ENCODE assay signal across 8 cellular contexts in the genomic region with DNA sequence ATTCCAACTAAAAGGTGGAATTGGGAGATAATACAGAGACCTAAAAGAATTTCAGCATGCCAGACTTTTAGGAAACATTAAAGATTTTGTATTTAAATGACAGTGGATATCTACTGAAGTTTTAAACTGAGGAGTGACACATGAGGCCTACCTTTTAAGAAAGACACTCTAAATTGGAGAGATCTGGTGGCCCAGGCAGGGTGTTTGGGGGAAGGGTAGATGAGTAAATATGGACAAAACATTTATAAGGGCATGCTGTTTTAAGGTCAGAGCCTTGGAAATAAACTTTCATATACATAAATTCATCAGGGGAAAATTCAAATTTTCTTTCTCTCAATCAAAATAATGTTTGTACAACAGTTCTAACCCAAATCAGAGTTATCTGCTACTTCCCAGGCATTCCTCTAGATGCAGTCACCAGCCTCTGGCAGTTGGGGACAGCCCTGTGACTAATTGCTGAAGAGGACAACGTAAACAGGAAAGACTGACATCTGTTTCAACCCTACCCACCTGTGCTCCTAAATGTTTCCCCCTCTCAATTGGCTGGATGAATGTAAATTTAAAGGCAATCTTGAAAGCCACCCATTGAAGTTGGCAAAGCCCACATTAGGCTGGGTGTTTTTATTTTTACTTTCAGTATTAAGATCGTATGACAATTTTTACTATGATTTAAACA.
DNase-seq lines count a peak whose midpoint lies in the region; ATAC-seq lines count a peak whose summit lies in the region.

No MANE protein-coding gene starts in this region.

- H2AK5ac ChIP-seq in mesendoderm (ENCODE audit: low read length) = no peak overlapping the region

- H3K23ac ChIP-seq in mesendoderm (ENCODE audit: low read length) = no peak overlapping the region

- no CpG with 5 or more reads among the region's 2 CpGs for WGBS in mesendoderm (ENCODE audit: extremely low coverage, insufficient coverage, low lambda C conversion rate)

- DNase-seq in activated CD4-positive, alpha-beta T cell treated with anti-CD3 and anti-CD28 coated beads, Interleukin-2, amount 10 ng/mL, durations not matched to agents 24 days and 14 days = no peak
- DNase-seq in activated CD4-positive, alpha-beta T cell treated with anti-CD3 and anti-CD28 coated beads, Interleukin-2, amount 50 U/mL, for 1 hour = no peak
- DNase-seq in SW480 (ENCODE audit: low spot score) (peak; percentile 0), mesendoderm (peak; percentile 51), DMS114 treated with DMSO at 0.1 percent for 48 hours (lab: John Stamatoyannopoulos, UW; ENCODE audit: unreplicated experiment) (no peak), hypothalamus (lab: John Stamatoyannopoulos, UW) (no peak)
- DNase-seq in stimulated activated effector memory CD8-positive, alpha-beta T cell treated with anti-CD3 and anti-CD28 coated beads, Interleukin-12 subunit alpha, Interleukin-12 subunit beta, amount 100 ng/mL, for 72 hours (ENCODE audit: low spot score in 2 of 2) = no peak

- H3K9ac ChIP-seq in mesendoderm (ENCODE audit: low read length) = no peak overlapping the region

- no peaks in the 10 kb centered on the region for H3K79me1 ChIP-seq in mesendoderm (ENCODE audit: low read length)

- no peak overlapping the region for H2BK120ac ChIP-seq in mesendoderm (ENCODE audit: low read depth, low read length)

- no peaks in the 10 kb centered on the region for H3K36me3 ChIP-seq in mesendoderm (ENCODE audit: control insufficient read depth, insufficient read depth, low read length)

- intact Hi-C loops in activated CD4-positive, alpha-beta T cell treated with anti-CD3 and anti-CD28 coated beads, Interleukin-2, amount 10 ng/mL, durations not matched to agents 24 days and 14 days (cut with micrococcal nuclease) = loop anchor here (1.0 kb wide), 2 partner anchors 16 to 20 kb away; no protein-coding TSS in a partner anchor

- H3K4me2 ChIP-seq in mesendoderm (ENCODE audit: low read length) = no peak overlapping the region

- H3K18ac ChIP-seq in mesendoderm (ENCODE audit: low read length) = no peak overlapping the region

- H3K27ac Mint-ChIP-seq in activated CD4-positive, alpha-beta T cell treated with anti-CD3 and anti-CD28 coated beads, Interleukin-2, amount 10 ng/mL, durations not matched to agents 24 days and 14 days = peak overlapping the region; percentile 34
- H3K27ac Mint-ChIP-seq in stimulated activated effector memory CD8-positive, alpha-beta T cell treated with anti-CD3 and anti-CD28 coated beads, Interleukin-12 subunit alpha, Interleukin-12 subunit beta, amount 100 ng/mL, for 72 hours = no peak overlapping the region

- peak; percentile 91 for ATAC-seq in HG03135 (IDR thresholded peaks at IDR 0.05; ENCODE audit: unreplicated experiment)
- ATAC-seq in stimulated activated effector memory CD8-positive, alpha-beta T cell treated with anti-CD3 and anti-CD28 coated beads, Interleukin-12 subunit alpha, Interleukin-12 subunit beta, amount 100 ng/mL, for 72 hours = no peak

- H3K79me2 ChIP-seq in mesendoderm (ENCODE audit: control insufficient read depth, insufficient read depth, low read length) = no peaks in the 10 kb centered on the region

- H3K4me1 ChIP-seq in mesendoderm (ENCODE audit: control insufficient read depth, low read depth, low read length) = no peaks in the 10 kb centered on the region

- no peak overlapping the region for H2BK15ac ChIP-seq in mesendoderm (replicated peaks; ENCODE audit: low read depth)

- H3K4me3 Mint-ChIP-seq in activated CD4-positive, alpha-beta T cell treated with anti-CD3 and anti-CD28 coated beads, Interleukin-2, amount 10 ng/mL, durations not matched to agents 24 days and 14 days = no peak overlapping the region
- no peak overlapping the region for H3K4me3 Mint-ChIP-seq in stimulated activated effector memory CD8-positive, alpha-beta T cell treated with anti-CD3 and anti-CD28 coated beads, Interleukin-12 subunit alpha, Interleukin-12 subunit beta, amount 100 ng/mL, for 72 hours

- no peaks in the 10 kb centered on the region for H3K4me1 Mint-ChIP-seq in activated CD4-positive, alpha-beta T cell treated with anti-CD3 and anti-CD28 coated beads, Interleukin-2, amount 10 ng/mL, durations not matched to agents 24 days and 14 days
- no peaks in the 10 kb centered on the region for H3K4me1 Mint-ChIP-seq in stimulated activated effector memory CD8-positive, alpha-beta T cell treated with anti-CD3 and anti-CD28 coated beads, Interleukin-12 subunit alpha, Interleukin-12 subunit beta, amount 100 ng/mL, for 72 hours

- H3K27me3 ChIP-seq in mesendoderm (ENCODE audit: insufficient read depth, low read length, poor library complexity) = no peaks in the 10 kb centered on the region

- H4K5ac ChIP-seq in mesendoderm (ENCODE audit: low read length) = no peak overlapping the region

- no peak overlapping the region for H2BK5ac ChIP-seq in mesendoderm (ENCODE audit: low read length)

- H3K56ac ChIP-seq in mesendoderm (ENCODE audit: low read length) = no peak overlapping the region

- no peak overlapping the region for H4K8ac ChIP-seq in mesendoderm (ENCODE audit: low read depth, low read length)

- H3K36me3 Mint-ChIP-seq in activated CD4-positive, alpha-beta T cell treated with anti-CD3 and anti-CD28 coated beads, Interleukin-2, amount 10 ng/mL, durations not matched to agents 24 days and 14 days (ENCODE audit: low read depth) = no peaks in the 10 kb centered on the region
- no peaks in the 10 kb centered on the region for H3K36me3 Mint-ChIP-seq in stimulated activated effector memory CD8-positive, alpha-beta T cell treated with anti-CD3 and anti-CD28 coated beads, Interleukin-12 subunit alpha, Interleukin-12 subunit beta, amount 100 ng/mL, for 72 hours

- H3K4ac ChIP-seq in mesendoderm (ENCODE audit: low read depth, low read length) = no peak overlapping the region

- H3K27ac ChIP-seq in mesendoderm (ENCODE audit: low read depth, low read length) = no peak overlapping the region

- H3K4me3 ChIP-seq in mesendoderm (ENCODE audit: low read length) = no peak overlapping the region

- peaks cover 7% of the 10 kb centered on the region for H3K9me3 Mint-ChIP-seq in activated CD4-positive, alpha-beta T cell treated with anti-CD3 and anti-CD28 coated beads, Interleukin-2, amount 10 ng/mL, durations not matched to agents 24 days and 14 days
- peaks cover 18% of the 10 kb centered on the region for H3K9me3 Mint-ChIP-seq in stimulated activated effector memory CD8-positive, alpha-beta T cell treated with anti-CD3 and anti-CD28 coated beads, Interleukin-12 subunit alpha, Interleukin-12 subunit beta, amount 100 ng/mL, for 72 hours

- H3K27me3 Mint-ChIP-seq in activated CD4-positive, alpha-beta T cell treated with anti-CD3 and anti-CD28 coated beads, Interleukin-2, amount 10 ng/mL, durations not matched to agents 24 days and 14 days = no peaks in the 10 kb centered on the region

Comparison
In these comparisons a context has a peak if more than half of its experiments do, and no peak if none do; other contexts are left out.
1. DNase-seq: peak in SW480 (single experiment) and mesendoderm (single experiment); none in activated CD4-positive, alpha-beta T cell treated with anti-CD3 and anti-CD28 coated beads, Interleukin-2, amount 10 ng/mL, durations not matched to agents 24 days and 14 days (single experiment), activated CD4-positive, alpha-beta T cell treated with anti-CD3 and anti-CD28 coated beads, Interleukin-2, amount 50 U/mL, for 1 hour (single experiment), DMS114 treated with DMSO at 0.1 percent for 48 hours (single experiment), hypothalamus (0 of 51) and stimulated activated effector memory CD8-positive, alpha-beta T cell treated with anti-CD3 and anti-CD28 coated beads, Interleukin-12 subunit alpha, Interleukin-12 subunit beta, amount 100 ng/mL, for 72 hours (0 of 2).